ENCODE assay signal across 28 cellular contexts in the genomic region with DNA sequence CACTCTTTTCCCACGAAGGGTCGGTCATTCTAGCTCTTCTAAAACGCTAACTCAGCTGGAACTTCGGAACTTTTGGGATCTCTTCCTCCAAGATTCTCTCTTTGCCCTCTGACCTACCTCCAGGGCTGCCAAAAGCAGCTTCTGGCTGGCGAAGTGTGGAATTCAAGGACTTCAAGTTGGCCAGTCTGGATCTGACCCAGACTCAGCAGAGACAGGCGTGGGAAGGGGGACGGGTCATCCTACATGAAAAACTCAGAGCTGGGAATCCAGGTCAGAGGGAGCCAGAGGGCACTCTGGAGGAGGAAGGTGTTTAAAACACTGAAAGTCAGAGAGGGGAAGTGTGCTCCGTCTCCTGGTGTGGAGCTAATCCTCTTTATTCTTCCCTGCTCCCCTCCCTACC.
DNase-seq lines count a peak whose midpoint lies in the region; ATAC-seq and TF ChIP-seq lines count a peak whose summit lies in the region.
"Had no signal": no experiment of that assay in that cellular context is flagged by ENCODE, and none has a peak within 500 bp of the region (broad histone marks: within the 10 kb centered on the region; RNA-seq: fewer than 3 reads in every experiment).

No MANE protein-coding gene starts in this region.

- H3K4me3 ChIP-seq in adrenal gland (no peak overlapping the region), testis (no peak overlapping the region)
- H3K4me3 ChIP-seq: body of pancreas, gastroesophageal sphincter, prostate gland, SJSA1 had no signal

- CTCF ChIA-PET in activated CD8-positive, alpha-beta memory T cell treated with anti-CD3 and anti-CD28 coated beads, Interleukin-2, amount 10 ng/mL, durations not matched to agents 7 days and 5 days (lab: Charles Lee), result no interaction called here

- H3K9me3 Mint-ChIP-seq in activated CD8-positive, alpha-beta memory T cell treated with anti-CD3 and anti-CD28 coated beads, Interleukin-2, amount 10 ng/mL, durations not matched to agents 7 days and 5 days (ENCODE audit: low read depth), result peaks cover 2% of the 10 kb centered on the region
- H3K9me3 Mint-ChIP-seq: activated CD4-positive, alpha-beta T cell treated with anti-CD3 and anti-CD28 coated beads, Interleukin-2, amount 10 ng/mL, durations not matched to agents 24 days and 14 days; type B pancreatic cell had no signal

- TF ChIP-seq CTCF in adrenal gland (IDR thresholded peaks at IDR 0.05) (no peak), testis (IDR thresholded peaks at IDR 0.05) (no peak)

- H3K27ac ChIP-seq in adrenal gland, result no peak overlapping the region
- H3K27ac ChIP-seq in testis, result no peak overlapping the region
- H3K27ac ChIP-seq: body of pancreas, C4-2B, gastroesophageal sphincter, prostate gland, SJSA1 had no signal

- ATAC-seq in activated CD8-positive, alpha-beta memory T cell treated with anti-CD3 and anti-CD28 coated beads, Interleukin-2, amount 10 ng/mL, durations not matched to agents 7 days and 5 days, result no peak
- no peak for ATAC-seq in GM18873 (IDR thresholded peaks at IDR 0.05; ENCODE audit: low FRiP score, unreplicated experiment)
- no peak for ATAC-seq in HG03354 (IDR thresholded peaks at IDR 0.05; ENCODE audit: poor library complexity, severe bottlenecking, unreplicated experiment)
- ATAC-seq: body of pancreas, gastroesophageal sphincter, left colon had no signal

- TF ChIP-seq POLR2A in adrenal gland (IDR thresholded peaks at IDR 0.05), result no peak
- TF ChIP-seq POLR2A in testis (IDR thresholded peaks at IDR 0.05), result no peak

- 17 to 21% (median 17%) methylated on average over 8 of the region's 8 CpGs for WGBS in adrenal gland, 4 donors
- WGBS in testis, 2 donors, result 34 to 45% methylated on average over 8 of the region's 8 CpGs

- H3K4me3 Mint-ChIP-seq in activated CD8-positive, alpha-beta memory T cell treated with anti-CD3 and anti-CD28 coated beads, Interleukin-2, amount 10 ng/mL, durations not matched to agents 7 days and 5 days, result no peak overlapping the region
- H3K4me3 Mint-ChIP-seq: activated CD4-positive, alpha-beta T cell treated with anti-CD3 and anti-CD28 coated beads, Interleukin-2, amount 10 ng/mL, durations not matched to agents 24 days and 14 days; memory B cell; type B pancreatic cell had no signal

- H3K27ac Mint-ChIP-seq in activated CD8-positive, alpha-beta memory T cell treated with anti-CD3 and anti-CD28 coated beads, Interleukin-2, amount 10 ng/mL, durations not matched to agents 7 days and 5 days, result no peak overlapping the region
- H3K27ac Mint-ChIP-seq: activated CD4-positive, alpha-beta T cell treated with anti-CD3 and anti-CD28 coated beads, Interleukin-2, amount 10 ng/mL, durations not matched to agents 24 days and 14 days; memory B cell; type B pancreatic cell had no signal

- H3K36me3 Mint-ChIP-seq in activated CD8-positive, alpha-beta memory T cell treated with anti-CD3 and anti-CD28 coated beads, Interleukin-2, amount 10 ng/mL, durations not matched to agents 7 days and 5 days, result no peaks in the 10 kb centered on the region
- H3K36me3 Mint-ChIP-seq: memory B cell, type B pancreatic cell had no signal

- H3K27me3 ChIP-seq in adrenal gland (peaks cover 4% of the 10 kb centered on the region), testis (no peaks in the 10 kb centered on the region)
- H3K27me3 ChIP-seq: body of pancreas, gastroesophageal sphincter, SJSA1 had no signal

- intact Hi-C loops in adrenal gland (cut with DNase I), result no loop called here
- intact Hi-C loops in testis (cut with DNase I; ENCODE audit: low total_unique reads), result no loop called here

- H3K27me3 Mint-ChIP-seq in activated CD8-positive, alpha-beta memory T cell treated with anti-CD3 and anti-CD28 coated beads, Interleukin-2, amount 10 ng/mL, durations not matched to agents 7 days and 5 days, result peaks cover 11% of the 10 kb centered on the region

- H3K36me3 ChIP-seq in adrenal gland (replicated peaks in 1 of 2), result no peaks in the 10 kb centered on the region
- no peaks in the 10 kb centered on the region for H3K36me3 ChIP-seq in testis (ENCODE audit: low read depth, missing control alignments)
- H3K36me3 ChIP-seq: gastroesophageal sphincter, prostate gland, SJSA1 had no signal

- no peaks in the 10 kb centered on the region for H3K4me1 Mint-ChIP-seq in activated CD8-positive, alpha-beta memory T cell treated with anti-CD3 and anti-CD28 coated beads, Interleukin-2, amount 10 ng/mL, durations not matched to agents 7 days and 5 days
- H3K4me1 Mint-ChIP-seq: activated CD4-positive, alpha-beta T cell treated with anti-CD3 and anti-CD28 coated beads, Interleukin-2, amount 10 ng/mL, durations not matched to agents 24 days and 14 days; memory B cell had no signal

- peak; percentile 35 for DNase-seq in activated CD8-positive, alpha-beta memory T cell treated with anti-CD3 and anti-CD28 coated beads for 24 hours
- DNase-seq in activated CD8-positive, alpha-beta memory T cell treated with anti-CD3 and anti-CD28 coated beads, Interleukin-2, amount 10 ng/mL, durations not matched to agents 7 days and 5 days, result no peak
- DNase-seq in adrenal gland (peak; percentile 13 to 66 (median 41)), medulla oblongata (ENCODE audit: extremely low spot score) (peak; percentile 25), testis (peak; percentile 36), glomerular visceral epithelial cell (ENCODE audit: extremely low spot score) (no peak)
- DNase-seq: 8988T; activated CD4-positive, alpha-beta T cell treated with anti-CD3 and anti-CD28 coated beads, Interleukin-2, amount 10 ng/mL, durations not matched to agents 24 days and 14 days; activated naive CD4-positive, alpha-beta T cell treated with Interleukin-2 at 50 U/mL for 16 hours; body of pancreas; Caco-2; DMS79; GF-D8; hippocampal formation; IMR-90; NCI-H146; NCI-H510A; RPMI8226; stimulated activated CD4-positive, alpha-beta T cell treated with anti-CD3 and anti-CD28 coated beads, Interleukin-4, amount 100 ng/mL, for 24 hours had no signal

- H3K9me3 ChIP-seq in adrenal gland (replicated peaks in 1 of 3) (no peaks in the 10 kb centered on the region), testis (no peaks in the 10 kb centered on the region)
- H3K9me3 ChIP-seq: Caco-2, prostate gland, SJSA1 had no signal

- H3K4me1 ChIP-seq in adrenal gland (replicated peaks in 1 of 2) (peaks cover 0 to 8% of the 10 kb centered on the region in 2 donors), testis (peaks cover 7% of the 10 kb centered on the region)
- H3K4me1 ChIP-seq: body of pancreas, Caco-2, prostate gland, SJSA1 had no signal

Comparison
In these comparisons a context has a peak if more than half of its experiments do, and no peak if none do; other contexts are left out.
1. DNase-seq: peak in activated CD8-positive, alpha-beta memory T cell treated with anti-CD3 and anti-CD28 coated beads for 24 hours (single experiment), adrenal gland (7 of 7), medulla oblongata (single experiment) and testis (single experiment); none in activated CD8-positive, alpha-beta memory T cell treated with anti-CD3 and anti-CD28 coated beads, Interleukin-2, amount 10 ng/mL, durations not matched to agents 7 days and 5 days (single experiment) and glomerular visceral epithelial cell (single experiment).